1 cellular context compared by ENCODE assay signal in genomic region chr10:50409965-50410811, GRCh38.
TF ChIP-seq lines count a peak whose summit lies in the region.

No MANE protein-coding gene starts in this region.

TF ChIP-seq in K562, 482 proteins besides CTCF, POLR2A, EP300 and RAD21 (continued from another document):
- TF ChIP-seq PBX2 (CRISPR knock-in tag; IDR thresholded peaks at IDR 0.05; ENCODE audit: low read depth) (no peak), PBX2 (tag; conservative IDR thresholded peaks at IDR 0.05; ENCODE audit: low read depth) (0 out of 2 replicates have a peak, but pooled peaks have one; percentile 35), SOX6 (IDR thresholded peaks at IDR 0.05) (0 out of 2 replicates have a peak, but pooled peaks have one; percentile 22), DEAF1 (CRISPR knock-in tag; IDR thresholded peaks at IDR 0.05) (no peak), GATAD2B (IDR thresholded peaks at IDR 0.05; ENCODE audit: borderline replicate concordance) (no peak), RBFOX2 (IDR thresholded peaks at IDR 0.05; ENCODE audit: low read depth, low read length) (0 out of 2 replicates have a peak, but pooled peaks have one; percentile 12), CHCHD3 (CRISPR knock-in tag; IDR thresholded peaks at IDR 0.05) (no peak), SMARCB1 (IDR thresholded peaks at IDR 0.05; ENCODE audit: insufficient read length, low read depth) (peak; percentile 61), TEAD4 (IDR thresholded peaks at IDR 0.05; ENCODE audit: low read length) (peak; percentile 34; the same call in 1 of the 2 replicates), TEAD4 (CRISPR knock-in tag; IDR thresholded peaks at IDR 0.05; ENCODE audit: borderline replicate concordance) (no peak), ATF3 (IDR thresholded peaks at IDR 0.05) (peak; percentile 29; the same call in 1 of the 2 replicates), ATF3 (CRISPR knock-in tag; conservative IDR thresholded peaks at IDR 0.05) (no peak), CBFA2T3 (IDR thresholded peaks at IDR 0.05) (peak; percentile 59), MAFG (tag; conservative IDR thresholded peaks at IDR 0.05) (peak; percentile 62), HMBOX1 (IDR thresholded peaks at IDR 0.05) (peak; percentile 76), ZNF23 (CRISPR knock-in tag; IDR thresholded peaks at IDR 0.05) (no peak), ESRRA (IDR thresholded peaks at IDR 0.05; ENCODE audit: borderline replicate concordance, low read depth) (peak; percentile 71; the same call in 1 of the 2 replicates), ARID1B (IDR thresholded peaks at IDR 0.05) (peak; percentile 34; the same call in 1 of the 2 replicates), SMARCE1 (IDR thresholded peaks at IDR 0.05) (0 out of 2 replicates have a peak, but pooled peaks have one; percentile 13), SMARCA4 (IDR thresholded peaks at IDR 0.05) (peak; percentile 34; the same call in 1 of the 2 replicates), NCOR1 (IDR thresholded peaks at IDR 0.05) (peak; percentile 18; the same call in 1 of the 2 replicates), FOSL1 (tag; conservative IDR thresholded peaks at IDR 0.05) (peak; percentile 59), CEBPB (tag; IDR thresholded peaks at IDR 0.05) (peak; percentile 56), TAL1 (IDR thresholded peaks at IDR 0.05) (peak; percentile 8; the same call in 1 of the 2 replicates), SMAD4 (CRISPR knock-in tag; conservative IDR thresholded peaks at IDR 0.05) (0 out of 2 replicates have a peak, but pooled peaks have one; percentile 13), U2AF2 (optimal IDR thresholded peaks at IDR 0.05; ENCODE audit: low read depth, low read length) (no peak)
